In the genomic region with DNA sequence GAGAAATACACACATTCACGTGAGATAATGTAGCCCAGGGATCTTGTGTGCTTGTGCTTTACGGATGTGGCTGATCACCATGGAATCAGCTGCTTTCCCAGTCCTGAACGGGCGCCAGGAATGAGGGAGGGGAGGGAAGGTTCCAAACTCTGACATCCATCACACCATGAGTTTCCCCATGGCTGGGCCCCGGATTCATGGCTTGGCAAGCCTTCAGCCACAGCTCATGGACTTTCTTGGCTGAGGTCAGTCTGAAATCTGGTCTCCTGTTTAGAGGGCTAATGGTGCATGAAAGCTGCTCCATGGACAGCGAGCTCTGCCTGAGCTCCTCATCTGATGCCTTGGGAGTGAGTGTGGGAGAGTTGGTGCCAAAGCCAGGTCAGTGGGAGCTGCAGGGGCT, we compare ENCODE assay signal across 1 cellular context.
TF ChIP-seq lines count a peak whose summit lies in the region.

No MANE protein-coding gene starts in this region.

TF ChIP-seq in H1, 55 proteins besides CTCF, POLR2A, EP300 and RAD21 (continued from another document):
- TF ChIP-seq JUND (IDR thresholded peaks at IDR 0.05; ENCODE audit: low read length) (no peak), EGR1 (IDR thresholded peaks at IDR 0.05; ENCODE audit: borderline replicate concordance, low read depth, low read length) (no peak), RNF2 (IDR thresholded peaks at IDR 0.05; ENCODE audit: borderline replicate concordance, low read depth, low read length, missing control alignments, poor library complexity, severe bottlenecking) (no peak), FOSL1 (IDR thresholded peaks at IDR 0.05; ENCODE audit: insufficient read depth, low read depth, low read length) (no peak), KDM1A (IDR thresholded peaks at IDR 0.05; ENCODE audit: borderline replicate concordance, low read length) (no peak), SUZ12 (IDR thresholded peaks at IDR 0.05; ENCODE audit: low read length) (no peak)
- TF ChIP-seq, protein P1, sequence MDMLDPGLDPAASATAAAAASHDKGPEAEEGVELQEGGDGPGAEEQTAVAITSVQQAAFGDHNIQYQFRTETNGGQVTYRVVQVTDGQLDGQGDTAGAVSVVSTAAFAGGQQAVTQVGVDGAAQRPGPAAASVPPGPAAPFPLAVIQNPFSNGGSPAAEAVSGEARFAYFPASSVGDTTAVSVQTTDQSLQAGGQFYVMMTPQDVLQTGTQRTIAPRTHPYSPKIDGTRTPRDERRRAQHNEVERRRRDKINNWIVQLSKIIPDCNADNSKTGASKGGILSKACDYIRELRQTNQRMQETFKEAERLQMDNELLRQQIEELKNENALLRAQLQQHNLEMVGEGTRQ (IDR thresholded peaks at IDR 0.05; ENCODE audit: low read length) = no peak
